ENCODE assay signal across 2 cellular contexts in the genomic region with DNA sequence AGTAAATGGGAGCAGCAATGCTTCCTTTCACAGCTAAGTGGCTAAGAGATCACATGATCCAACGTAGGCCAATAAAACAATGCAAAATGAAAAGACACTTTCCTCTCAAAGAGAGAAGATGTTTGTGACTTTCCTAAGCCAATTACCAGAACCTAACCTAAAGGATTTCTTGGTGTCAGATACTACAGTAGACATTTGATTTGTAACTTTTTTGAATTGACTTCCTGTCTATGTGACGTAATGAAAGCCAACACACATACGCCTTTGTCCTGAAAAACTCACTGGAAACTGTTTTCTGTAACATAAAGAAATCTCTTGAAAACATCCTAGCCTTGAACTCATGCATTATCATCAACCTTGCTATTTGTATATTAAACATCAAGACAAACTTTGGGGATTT.
TF ChIP-seq lines count a peak whose summit lies in the region.

No MANE protein-coding gene starts in this region.

TF ChIP-seq in GM23338, 12 proteins besides CTCF, POLR2A, EP300 and RAD21:
- TF ChIP-seq CREB1 (CRISPR knock-in tag; IDR thresholded peaks at IDR 0.05; ENCODE audit: low read depth) (no peak), REST (IDR thresholded peaks at IDR 0.05; ENCODE audit: unreplicated experiment) (no peak), EZH2phosphoT487 (IDR thresholded peaks at IDR 0.05; ENCODE audit: unreplicated experiment) (no peak), ZNF114 (CRISPR knock-in tag; IDR thresholded peaks at IDR 0.05) (no peak)
- TF ChIP-seq, protein P1, sequence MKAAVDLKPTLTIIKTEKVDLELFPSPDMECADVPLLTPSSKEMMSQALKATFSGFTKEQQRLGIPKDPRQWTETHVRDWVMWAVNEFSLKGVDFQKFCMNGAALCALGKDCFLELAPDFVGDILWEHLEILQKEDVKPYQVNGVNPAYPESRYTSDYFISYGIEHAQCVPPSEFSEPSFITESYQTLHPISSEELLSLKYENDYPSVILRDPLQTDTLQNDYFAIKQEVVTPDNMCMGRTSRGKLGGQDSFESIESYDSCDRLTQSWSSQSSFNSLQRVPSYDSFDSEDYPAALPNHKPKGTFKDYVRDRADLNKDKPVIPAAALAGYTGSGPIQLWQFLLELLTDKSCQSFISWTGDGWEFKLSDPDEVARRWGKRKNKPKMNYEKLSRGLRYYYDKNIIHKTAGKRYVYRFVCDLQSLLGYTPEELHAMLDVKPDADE (IDR thresholded peaks at IDR 0.05), result no peak

TF ChIP-seq in H1, 55 proteins besides CTCF, POLR2A, EP300 and RAD21:
- TF ChIP-seq, protein P2, sequence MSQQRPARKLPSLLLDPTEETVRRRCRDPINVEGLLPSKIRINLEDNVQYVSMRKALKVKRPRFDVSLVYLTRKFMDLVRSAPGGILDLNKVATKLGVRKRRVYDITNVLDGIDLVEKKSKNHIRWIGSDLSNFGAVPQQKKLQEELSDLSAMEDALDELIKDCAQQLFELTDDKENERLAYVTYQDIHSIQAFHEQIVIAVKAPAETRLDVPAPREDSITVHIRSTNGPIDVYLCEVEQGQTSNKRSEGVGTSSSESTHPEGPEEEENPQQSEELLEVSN (IDR thresholded peaks at IDR 0.05), result no peak
- TF ChIP-seq POLR2AphosphoS5 (IDR thresholded peaks at IDR 0.05; ENCODE audit: low read depth, low read length), result no peak
- no peak for TF ChIP-seq CEBPB (IDR thresholded peaks at IDR 0.05; ENCODE audit: low read depth, low read length)
- TF ChIP-seq SIX5 (IDR thresholded peaks at IDR 0.05; ENCODE audit: low read depth, low read length), result no peak
- TF ChIP-seq EZH2 (IDR thresholded peaks at IDR 0.05; ENCODE audit: low read depth, low read length, severe bottlenecking), result no peak
- TF ChIP-seq BRCA1 (IDR thresholded peaks at IDR 0.05; ENCODE audit: low read depth, low read length), result no peak
- TF ChIP-seq SP2 (IDR thresholded peaks at IDR 0.05; ENCODE audit: low read length), result no peak
- no peak for TF ChIP-seq FOSL1 (IDR thresholded peaks at IDR 0.05; ENCODE audit: insufficient read depth, low read depth, low read length)
- TF ChIP-seq ZNF274 (IDR thresholded peaks at IDR 0.05; ENCODE audit: borderline replicate concordance, extremely low read depth, low read length), result no peak
- no peak for TF ChIP-seq ASH2L (IDR thresholded peaks at IDR 0.05; ENCODE audit: low read length)
- TF ChIP-seq TCF12 (IDR thresholded peaks at IDR 0.05; ENCODE audit: low read depth, low read length), result no peak
- no peak for TF ChIP-seq CBX8 (IDR thresholded peaks at IDR 0.05; ENCODE audit: borderline replicate concordance, low read depth, low read length)
- TF ChIP-seq GTF2F1 (IDR thresholded peaks at IDR 0.05; ENCODE audit: borderline replicate concordance, low read depth, low read length), result no peak
- TF ChIP-seq TBP (IDR thresholded peaks at IDR 0.05; ENCODE audit: low read depth, low read length), result no peak
- no peak for TF ChIP-seq YY1 (IDR thresholded peaks at IDR 0.05; ENCODE audit: low read depth, low read length)
- TF ChIP-seq ATF3 (IDR thresholded peaks at IDR 0.05; ENCODE audit: insufficient read depth, low read depth, low read length), result no peak
- no peak for TF ChIP-seq JUND (IDR thresholded peaks at IDR 0.05; ENCODE audit: low read length)
- TF ChIP-seq HDAC2 (IDR thresholded peaks at IDR 0.05; ENCODE audit: borderline replicate concordance in 1 of 2, low read depth in 2 of 2, low read length in 2 of 2), result no peak
